22 cellular contexts compared by ENCODE assay signal in the genomic region with DNA sequence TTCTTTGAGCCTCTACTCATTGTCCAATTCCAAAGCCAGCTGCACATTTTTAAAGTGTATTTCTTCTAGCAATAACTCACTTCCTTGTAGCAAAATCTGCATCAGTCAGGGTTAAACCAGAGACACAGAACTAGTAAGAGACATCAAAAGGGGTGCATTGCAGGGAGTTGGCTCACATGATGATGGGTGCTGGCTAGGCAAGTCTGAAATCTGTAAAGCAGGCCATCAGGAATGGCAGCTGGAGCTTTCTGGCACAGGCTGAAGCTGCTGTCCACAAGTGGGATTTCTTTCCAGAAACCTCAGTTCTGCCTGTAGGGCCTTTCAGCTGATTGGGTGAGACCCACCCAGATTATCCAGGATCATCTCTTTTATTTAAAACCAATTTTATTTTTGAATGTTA.
"Had no signal": no experiment of that assay in that cellular context is flagged by ENCODE, and none has a peak within 500 bp of the region (broad histone marks: within the 10 kb centered on the region; RNA-seq: fewer than 3 reads in every experiment).

No MANE protein-coding gene starts in this region.

- DNase-seq: activated CD4-positive, alpha-beta T cell treated with anti-CD3 and anti-CD28 coated beads for 1 hour; activated T-cell treated with anti-CD3 and anti-CD28 coated beads, Interleukin-2, amount 50 U/mL, for 1 hour; aorta; brain microvascular endothelial cell; caudate nucleus; dermis blood vessel endothelial cell; effector memory CD4-positive, alpha-beta T cell; head of caudate nucleus; hypothalamus; islet precursor cell; left cardiac atrium; mucosa of descending colon; naive thymus-derived CD4-positive, alpha-beta T cell; retina; stimulated activated CD4-positive, alpha-beta T cell treated with anti-CD3 and anti-CD28 coated beads, Interleukin-2, amount 100 ng/mL, for 24 hours; stimulated activated naive CD8-positive, alpha-beta T cell treated with anti-CD3 and anti-CD28 coated beads, Interleukin-15, amount 100 ng/mL, for 72 hours; T-helper 1 cell; tibial artery had no signal

- ATAC-seq: activated naive CD4-positive, alpha-beta T cell treated with anti-CD3 and anti-CD28 coated beads, Interleukin-2, amount 50 U/mL, for 72 hours; activated T-helper 17 cell treated with anti-CD3 and anti-CD28 coated beads, Interleukin-2, amount 50 U/mL, for 72 hours; gastroesophageal sphincter; left cardiac atrium; mucosa of descending colon; naive thymus-derived CD4-positive, alpha-beta T cell; stimulated activated effector memory CD8-positive, alpha-beta T cell treated with anti-CD3 and anti-CD28 coated beads, Interleukin-12 subunit alpha, Interleukin-12 subunit beta, amount 100 ng/mL, for 72 hours; stimulated activated naive CD8-positive, alpha-beta T cell treated with anti-CD3 and anti-CD28 coated beads, Interleukin-15, amount 100 ng/mL, for 72 hours had no signal
